12 cellular contexts compared by ENCODE assay signal in genomic region chr3:119779731-119780383, GRCh38. TPM values are rescaled to one million over a fixed set of nuclear protein-coding genes. Genes with fewer than 3 reads are reported as not detected.
DNase-seq lines count a peak whose midpoint lies in the region; ATAC-seq lines count a peak whose summit lies in the region.
"Had no signal": no experiment of that assay in that cellular context is flagged by ENCODE, and none has a peak within 500 bp of the region (broad histone marks: within the 10 kb centered on the region; RNA-seq: fewer than 3 reads in every experiment).

No MANE protein-coding gene starts in this region.

- DNase-seq in Kasumi-1 (lab: John Stamatoyannopoulos, UW) = peak; percentile 17 to 20
- peak; percentile 1 for DNase-seq in renal cortical epithelial cell (ENCODE audit: low read depth)
- DNase-seq in MG63 = no peak
- no peak for DNase-seq in NCI-H82 treated with DMSO at 0.1 percent for 48 hours (lab: John Stamatoyannopoulos, UW; ENCODE audit: unreplicated experiment)
- DNase-seq in NCI-H510A treated with DMSO at 0.1 percent for 48 hours (lab: John Stamatoyannopoulos, UW) = no peak
- DNase-seq: activated CD8-positive, alpha-beta T cell treated with anti-CD3 and anti-CD28 coated beads for 36 hours; Calu3 had no signal

- no peak overlapping the region for H3K4me3 ChIP-seq in MG63

- no peaks in the 10 kb centered on the region for H3K36me3 ChIP-seq in MG63

- H3K27me3 ChIP-seq in MG63 = no peaks in the 10 kb centered on the region

- peaks cover 12% of the 10 kb centered on the region for H3K9me3 ChIP-seq in MG63

- ATAC-seq in GM19043 (IDR thresholded peaks at IDR 0.05; ENCODE audit: low read depth, unreplicated experiment) (peak; percentile 87), HG02678 (IDR thresholded peaks at IDR 0.05; ENCODE audit: unreplicated experiment) (peak; percentile 75), GM18519 (IDR thresholded peaks at IDR 0.05; ENCODE audit: low FRiP score, unreplicated experiment) (no peak)
- ATAC-seq: activated CD8-positive, alpha-beta T cell treated with anti-CD3 and anti-CD28 coated beads for 36 hours had no signal

RNA-seq across cellular contexts. Expression of gene NR1I2, which starts 2.0 kb away (rescaled TPM):
- 0.20 TPM in 1 of 2 replicates, not detected in the other for total RNA-seq in renal cortical epithelial cell
- total RNA-seq in MG63 (2014; rRNA removed; shearing (Covaris generic); ENCODE audit: low replicate concordance) = not detected in 2 replicates
- total RNA-seq: MCF 10A; T-helper 1 cell treated with Interleukin-12 subunit alpha and Interleukin-12 subunit beta and Interleukin-4 antibody, amounts not matched to agents 30 ng/mL and 1 ng/mL, for 36 hours had no signal

Comparison
In these comparisons a context has a peak if more than half of its experiments do, and no peak if none do; other contexts are left out.
1. DNase-seq: peak in Kasumi-1 (2 of 2) and renal cortical epithelial cell (single experiment); none in MG63 (single experiment), NCI-H82 treated with DMSO at 0.1 percent for 48 hours (single experiment) and NCI-H510A treated with DMSO at 0.1 percent for 48 hours (single experiment).